Comparison of ENCODE assay signal across 18 cellular contexts in genomic region chr12:120839503-120839902, GRCh38.
A peak's percentile ranks its signal among the peaks of the same experiment; 100 is the strongest.
DNase-seq lines count a peak whose midpoint lies in the region; ATAC-seq and TF ChIP-seq lines count a peak whose summit lies in the region.
"Had no signal": no experiment of that assay in that cellular context is flagged by ENCODE, and none has a peak within 500 bp of the region (broad histone marks: within the 10 kb centered on the region; RNA-seq: fewer than 3 reads in every experiment).

No MANE protein-coding gene starts in this region.

- intact Hi-C loops in Right ventricle myocardium inferior (cut with DNase I): no loop called here

- no peaks in the 10 kb centered on the region for H3K36me3 ChIP-seq in cardiac muscle cell
- H3K36me3 ChIP-seq: BLaER1, HAP-1 had no signal

- H3K9me3 Mint-ChIP-seq in mesothelial cell of epicardium: no peaks in the 10 kb centered on the region
- H3K9me3 Mint-ChIP-seq: CD4-positive, CD25-positive, alpha-beta regulatory T cell; HFFc6 had no signal

- peak overlapping the region; percentile 64 for H3K27ac Mint-ChIP-seq in T-helper 17 cell
- peak overlapping the region; percentile 41 for H3K27ac Mint-ChIP-seq in mesothelial cell of epicardium
- H3K27ac Mint-ChIP-seq: B cell; CD4-positive, CD25-positive, alpha-beta regulatory T cell; CD8-positive, alpha-beta T cell; HFFc6 had no signal

- H3K36me3 Mint-ChIP-seq in T-helper 17 cell (ENCODE audit: low read depth): peaks cover 2% of the 10 kb centered on the region
- peaks cover 2% of the 10 kb centered on the region for H3K36me3 Mint-ChIP-seq in mesothelial cell of epicardium

- no peak for DNase-seq in cardiac muscle cell (ENCODE audit: low read depth in 1 of 2, low spot score in 1 of 2)
- DNase-seq in Right ventricle myocardium inferior (ENCODE audit: missing footprints): no peak
- DNase-seq in T-helper 17 cell: no peak
- no peak for DNase-seq in mesothelial cell of epicardium (ENCODE audit: low spot score in 2 of 2, unreplicated experiment in 2 of 2)
- no peak for DNase-seq in NCI-H1417 (lab: John Stamatoyannopoulos, UW)
- no peak for DNase-seq in activated CD4-positive, CD25-positive, alpha-beta regulatory T cell treated with anti-CD3 and anti-CD28 coated beads, Interleukin-2, amount 50 U/mL, for 72 hours
- DNase-seq: Caco-2; CD4-positive, CD25-positive, alpha-beta regulatory T cell; CD8-positive, alpha-beta T cell; DMS153; DND-41; GOT3; HFFc6 had no signal

- no peaks in the 10 kb centered on the region for H3K27me3 ChIP-seq in cardiac muscle cell
- H3K27me3 ChIP-seq: BLaER1 had no signal

- H3K9me3 ChIP-seq in cardiac muscle cell (ENCODE audit: low read depth): no peaks in the 10 kb centered on the region
- no peaks in the 10 kb centered on the region for H3K9me3 ChIP-seq in T-helper 17 cell (ENCODE audit: control insufficient read depth, low read length, poor library complexity, severe bottlenecking)
- H3K9me3 ChIP-seq: BLaER1, Caco-2, HAP-1 had no signal

- H3K27me3 Mint-ChIP-seq in T-helper 17 cell (no peaks in the 10 kb centered on the region), mesothelial cell of epicardium (ENCODE audit: low read depth) (no peaks in the 10 kb centered on the region)
- H3K27me3 Mint-ChIP-seq: B cell; CD4-positive, CD25-positive, alpha-beta regulatory T cell had no signal

- ATAC-seq in Right ventricle myocardium inferior: no peak
- ATAC-seq in T-helper 17 cell: no peak
- ATAC-seq: CD8-positive, alpha-beta T cell had no signal

- TF ChIP-seq CTCF in cardiac muscle cell (IDR thresholded peaks at IDR 0.05; ENCODE audit: low read depth, low read length) (no peak), mesothelial cell of epicardium (IDR thresholded peaks at IDR 0.05; ENCODE audit: unreplicated experiment) (no peak)

- no peak overlapping the region for H3K4me3 ChIP-seq in cardiac muscle cell
- H3K4me3 ChIP-seq: BLaER1, HAP-1 had no signal

- H3K4me1 Mint-ChIP-seq in T-helper 17 cell (peaks cover 49% of the 10 kb centered on the region), mesothelial cell of epicardium (peaks cover 31% of the 10 kb centered on the region)

- H3K4me3 Mint-ChIP-seq in T-helper 17 cell (no peak overlapping the region), mesothelial cell of epicardium (no peak overlapping the region)
- H3K4me3 Mint-ChIP-seq: B cell; CD4-positive, CD25-positive, alpha-beta regulatory T cell; CD8-positive, alpha-beta T cell; HFFc6 had no signal

- peak overlapping the region; percentile 16 for H3K27ac ChIP-seq in cardiac muscle cell
- H3K27ac ChIP-seq: 22Rv1, BLaER1, C4-2B had no signal

- H3K4me1 ChIP-seq in cardiac muscle cell (ENCODE audit: low read depth): peaks cover 46% of the 10 kb centered on the region
- H3K4me1 ChIP-seq: Caco-2 had no signal
